10 cellular contexts compared by ENCODE assay signal in the genomic region with DNA sequence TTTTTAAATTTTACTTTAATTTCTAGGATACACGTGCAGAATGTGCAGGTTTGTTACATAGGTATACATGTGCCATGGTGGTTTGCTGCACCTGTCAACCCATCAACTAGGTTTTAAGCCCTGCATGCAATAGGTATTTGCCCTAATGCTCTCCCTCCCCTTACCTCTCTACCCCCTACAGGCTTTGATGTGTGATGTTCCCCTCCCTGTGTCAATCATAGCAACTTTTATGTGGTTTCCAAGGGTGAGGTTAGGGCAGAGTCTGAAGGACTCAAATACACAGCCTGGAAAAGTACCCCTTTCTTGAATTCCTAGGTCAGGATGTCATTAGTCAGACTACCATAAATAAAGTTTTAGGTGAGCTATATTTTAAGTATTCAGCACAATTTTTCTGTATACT. TPM values are rescaled to one million over a fixed set of nuclear protein-coding genes. Genes with fewer than 3 reads are reported as not detected.
"Had no signal": no experiment of that assay in that cellular context is flagged by ENCODE, and none has a peak within 500 bp of the region (broad histone marks: within the 10 kb centered on the region; RNA-seq: fewer than 3 reads in every experiment).

No MANE protein-coding gene starts in this region.

- FAIRE-seq: HTR-8/SVneo, K562 had no signal

- ATAC-seq: K562 had no signal

- DNase-seq: IMR-90, KBM-7, KG1 had no signal

- H3K9ac ChIP-seq: KMS-11 had no signal

- H3K4me3 ChIP-seq: K562 had no signal

- H3K27ac ChIP-seq: HL-60, KMS-11 had no signal

- H3K4me2 ChIP-seq: KMS-11 had no signal

RNA-seq across cellular contexts. Expression of gene MYT1L, which starts 31.1 kb away (rescaled TPM):
- total RNA-seq: HT-29, HT1080, IMR-90, K562 had no signal
- polyA plus RNA-seq: IgD-negative memory B cell, IMR-90, K562 had no signal
